Comparison of ENCODE assay signal across 14 cellular contexts in genomic region chr12:126093911-126094310, GRCh38.
DNase-seq lines count a peak whose midpoint lies in the region; ATAC-seq and TF ChIP-seq lines count a peak whose summit lies in the region.
"Had no signal": no experiment of that assay in that cellular context is flagged by ENCODE, and none has a peak within 500 bp of the region (broad histone marks: within the 10 kb centered on the region; RNA-seq: fewer than 3 reads in every experiment).

No MANE protein-coding gene starts in this region.

- H3K9me3 ChIP-seq in A673 (ENCODE audit: low read depth, low read length, poor library complexity, severe bottlenecking) (no peaks in the 10 kb centered on the region), WERI-Rb-1 (ENCODE audit: severe bottlenecking) (peaks cover 3% of the 10 kb centered on the region)
- H3K9me3 ChIP-seq: upper lobe of left lung had no signal

- BruUV-seq in A673 (replicated peaks; lab: Mats Ljungman, UMichigan), result no TSS peak

- H3K36me3 ChIP-seq in A673 (ENCODE audit: insufficient read depth, low read length, poor library complexity, severe bottlenecking) (no peaks in the 10 kb centered on the region), WERI-Rb-1 (no peaks in the 10 kb centered on the region)
- H3K36me3 ChIP-seq: cardiac muscle cell, upper lobe of left lung had no signal

- POLR2A ChIA-PET in A673 (lab: Charles Lee; ENCODE audit: low non-redundant PET), result no interaction called here

- H3K27ac ChIP-seq in A673 (ENCODE audit: low read depth, low read length, poor library complexity, severe bottlenecking), result no peak overlapping the region
- H3K27ac ChIP-seq in WERI-Rb-1, result no peak overlapping the region
- H3K27ac ChIP-seq: cardiac muscle cell, upper lobe of left lung had no signal

- intact Hi-C loops in A673 (cut with micrococcal nuclease; ENCODE audit: unreplicated experiment), result no loop called here

- H3K4me1 ChIP-seq in A673 (ENCODE audit: insufficient read depth, low read length, poor library complexity, severe bottlenecking), result peaks cover 3% of the 10 kb centered on the region
- H3K4me1 ChIP-seq: upper lobe of left lung had no signal

- H3K4me3 ChIP-seq in A673 (ENCODE audit: low read depth, low read length, poor library complexity, severe bottlenecking), result no peak overlapping the region
- H3K4me3 ChIP-seq in WERI-Rb-1 (ENCODE audit: low read depth, low read length), result no peak overlapping the region
- H3K4me3 ChIP-seq: cardiac muscle cell, upper lobe of left lung had no signal

- ATAC-seq in HG02885 (IDR thresholded peaks at IDR 0.05; ENCODE audit: poor library complexity, unreplicated experiment) (peak; percentile 51), GM19455 (IDR thresholded peaks at IDR 0.05; ENCODE audit: unreplicated experiment) (no peak), GM19395 (IDR thresholded peaks at IDR 0.05; ENCODE audit: unreplicated experiment) (no peak)
- ATAC-seq: natural killer cell treated with Interleukin-12 subunit alpha and Interleukin-12 subunit beta and Interleukin-15 and Interleukin-18, amount 100 ng/mL, for 72 hours had no signal

- H3K27me3 ChIP-seq in A673 (replicated peaks; ENCODE audit: insufficient read depth, low read depth, low read length, poor library complexity) (no peaks in the 10 kb centered on the region), WERI-Rb-1 (ENCODE audit: insufficient read depth, low read depth, severe bottlenecking) (no peaks in the 10 kb centered on the region)
- H3K27me3 ChIP-seq: cardiac muscle cell, upper lobe of left lung had no signal

- peak; percentile 63 for DNase-seq in A673 (ENCODE audit: low spot score)
- DNase-seq in WERI-Rb-1, result peak; percentile 24
- DNase-seq in inferior parietal cortex (ENCODE audit: extremely low spot score), result peak; percentile 20
- no peak for DNase-seq in central memory CD4-positive, alpha-beta T cell
- DNase-seq in GOT3 (lab: John Stamatoyannopoulos, UW), result no peak
- DNase-seq: activated CD4-positive, CD25-positive, alpha-beta regulatory T cell treated with anti-CD3 and anti-CD28 coated beads, Interleukin-2, amount 50 U/mL, for 72 hours; kidney; NCI-H187; upper lobe of left lung had no signal

- CTCF ChIA-PET in A673 (lab: Charles Lee), result no interaction called here

- no peak for TF ChIP-seq CTCF in A673 (conservative IDR thresholded peaks at IDR 0.05; ENCODE audit: low read depth, low read length)
- TF ChIP-seq CTCF in WERI-Rb-1 (IDR thresholded peaks at IDR 0.05; ENCODE audit: low read depth, low read length), result no peak

Comparison
In these comparisons a context has a peak if more than half of its experiments do, and no peak if none do; other contexts are left out.
1. DNase-seq: peak in A673 (single experiment), WERI-Rb-1 (single experiment) and inferior parietal cortex (single experiment); none in central memory CD4-positive, alpha-beta T cell (single experiment) and GOT3 (single experiment).